In genomic region chr18:58611471-58612131, GRCh38 we compare ENCODE assay signal across 1 cellular context.
TF ChIP-seq lines count a peak whose summit lies in the region.

No MANE protein-coding gene starts in this region.

TF ChIP-seq in A549, 52 proteins besides CTCF, POLR2A, EP300 and RAD21 (continued from another document):
- no peak for TF ChIP-seq ATOH8 (CRISPR knock-in tag; IDR thresholded peaks at IDR 0.05; ENCODE audit: low read depth)
- no peak for TF ChIP-seq HDAC2 (IDR thresholded peaks at IDR 0.05)
- no peak for TF ChIP-seq FOXS1 (CRISPR knock-in tag; IDR thresholded peaks at IDR 0.05)
- peak; percentile 55; the same call in 1 of the 2 replicates for TF ChIP-seq GATA3 (IDR thresholded peaks at IDR 0.05; ENCODE audit: borderline replicate concordance)
- TF ChIP-seq SREBF2 (IDR thresholded peaks at IDR 0.05), result no peak
